Comparison of ENCODE assay signal across 11 cellular contexts in the genomic region with DNA sequence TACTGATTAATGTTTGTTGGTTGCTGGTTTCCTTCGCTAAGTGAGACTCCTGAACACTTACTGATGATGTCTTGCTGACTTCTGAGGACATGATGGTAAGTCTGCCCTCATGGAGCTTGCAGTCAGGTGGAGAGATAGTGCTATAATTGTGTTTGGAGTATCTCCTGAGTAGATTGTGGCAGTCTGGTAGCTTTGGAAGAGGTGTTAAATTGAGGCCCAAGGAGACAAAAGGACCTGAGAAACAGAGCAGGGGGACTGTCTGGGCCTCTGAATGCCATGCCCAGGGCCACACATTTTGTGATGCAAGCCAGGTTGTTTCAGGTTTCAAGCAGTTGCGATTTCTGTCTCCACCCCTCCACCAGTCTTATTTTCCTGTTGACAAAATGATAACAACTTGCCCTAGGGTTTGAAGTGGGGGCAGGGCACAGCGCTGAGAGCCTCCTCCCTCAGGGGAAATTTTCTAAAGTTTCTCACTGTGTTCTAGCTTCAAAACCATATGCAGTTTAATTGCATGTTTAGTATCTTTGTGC. TPM values are rescaled to one million over a fixed set of nuclear protein-coding genes. Genes with fewer than 3 reads are reported as not detected.
DNase-seq lines count a peak whose midpoint lies in the region; ATAC-seq and TF ChIP-seq lines count a peak whose summit lies in the region.
"Had no signal": no experiment of that assay in that cellular context is flagged by ENCODE, and none has a peak within 500 bp of the region (broad histone marks: within the 10 kb centered on the region; RNA-seq: fewer than 3 reads in every experiment).

No MANE protein-coding gene starts in this region.

- peaks cover 50% of the 10 kb centered on the region for H3K36me3 Mint-ChIP-seq in activated naive CD8-positive, alpha-beta T cell treated with anti-CD3 and anti-CD28 coated beads for 36 hours
- H3K36me3 Mint-ChIP-seq in osteocyte (ENCODE audit: unreplicated experiment): peaks cover 3% of the 10 kb centered on the region

- H3K27ac Mint-ChIP-seq in activated naive CD8-positive, alpha-beta T cell treated with anti-CD3 and anti-CD28 coated beads for 36 hours: peak overlapping the region; percentile 86
- H3K27ac Mint-ChIP-seq in osteocyte (ENCODE audit: unreplicated experiment): peak overlapping the region; percentile 31

- POLR2A ChIA-PET in RWPE1 (lab: Yijun Ruan, JAX; ENCODE audit: low non-redundant PET): no interaction called here

- peaks cover 2% of the 10 kb centered on the region for H3K9me3 Mint-ChIP-seq in activated naive CD8-positive, alpha-beta T cell treated with anti-CD3 and anti-CD28 coated beads for 36 hours
- no peaks in the 10 kb centered on the region for H3K9me3 Mint-ChIP-seq in osteocyte (ENCODE audit: unreplicated experiment)
- H3K9me3 Mint-ChIP-seq: activated naive CD8-positive, alpha-beta T cell treated with anti-CD3 and anti-CD28 coated beads, Interleukin-2, amount 10 ng/mL, durations not matched to agents 7 days and 5 days had no signal

- peak; percentile 88 for DNase-seq in ELF-1 (ENCODE audit: low read depth, low spot score)
- DNase-seq in T follicular helper cell (ENCODE audit: low read depth): peak; percentile 54
- peak; percentile 37 for DNase-seq in activated naive CD8-positive, alpha-beta T cell treated with anti-CD3 and anti-CD28 coated beads for 36 hours
- DNase-seq in osteocyte (ENCODE audit: extremely low spot score, unreplicated experiment): no peak
- DNase-seq in RWPE1 (ENCODE audit: low spot score): no peak
- no peak for DNase-seq in medulla oblongata (ENCODE audit: extremely low spot score)
- no peak for DNase-seq in NCI-H2171 (lab: John Stamatoyannopoulos, UW)
- DNase-seq: activated naive CD8-positive, alpha-beta T cell treated with anti-CD3 and anti-CD28 coated beads, Interleukin-2, amount 10 ng/mL, durations not matched to agents 7 days and 5 days; DND-41; NCI-H2081 treated with DMSO at 0.1 percent for 48 hours had no signal

- no peak for ATAC-seq in GM18511 (IDR thresholded peaks at IDR 0.05; ENCODE audit: unreplicated experiment)

- CTCF ChIA-PET in RWPE1 (lab: Yijun Ruan, JAX): interaction anchor here (0.6 to 0.8 kb wide), 3 partner anchors 9 to 1012 kb away, joined by 3 to 4 read pairs (median 4); no protein-coding TSS in a partner anchor

- H3K4me1 Mint-ChIP-seq in activated naive CD8-positive, alpha-beta T cell treated with anti-CD3 and anti-CD28 coated beads for 36 hours: peaks cover 89% of the 10 kb centered on the region
- H3K4me1 Mint-ChIP-seq in osteocyte (ENCODE audit: unreplicated experiment): peaks cover 88% of the 10 kb centered on the region

- no peak overlapping the region for H3K27ac ChIP-seq in RWPE1

- no peaks in the 10 kb centered on the region for H3K27me3 Mint-ChIP-seq in activated naive CD8-positive, alpha-beta T cell treated with anti-CD3 and anti-CD28 coated beads for 36 hours
- no peaks in the 10 kb centered on the region for H3K27me3 Mint-ChIP-seq in osteocyte (ENCODE audit: unreplicated experiment)

- TF ChIP-seq CTCF in osteocyte (IDR thresholded peaks at IDR 0.05) (no peak), RWPE1 (conservative IDR thresholded peaks at IDR 0.05; ENCODE audit: low read depth) (no peak)

- no peak overlapping the region for H3K4me3 Mint-ChIP-seq in activated naive CD8-positive, alpha-beta T cell treated with anti-CD3 and anti-CD28 coated beads for 36 hours
- H3K4me3 Mint-ChIP-seq in osteocyte (ENCODE audit: unreplicated experiment): no peak overlapping the region

RNA-seq across cellular contexts. Expression of gene SMAD3, which starts 16.7 kb away (rescaled TPM):
- total RNA-seq in activated naive CD8-positive, alpha-beta T cell treated with anti-CD3 and anti-CD28 coated beads for 36 hours: 10 to 100 TPM; 15.7 to 16.4 TPM
- 35.8 and 39.7 TPM in 2 replicates for total RNA-seq in osteocyte

Comparison
In these comparisons a context has a peak if more than half of its experiments do, and no peak if none do; other contexts are left out.
1. DNase-seq: peak in ELF-1 (single experiment), T follicular helper cell (single experiment) and activated naive CD8-positive, alpha-beta T cell treated with anti-CD3 and anti-CD28 coated beads for 36 hours (single experiment); none in osteocyte (single experiment), RWPE1 (single experiment), medulla oblongata (single experiment) and NCI-H2171 (single experiment).